ENCODE assay signal across 25 cellular contexts in genomic region chr21:42058631-42059111, GRCh38. TPM values are rescaled to one million over a fixed set of nuclear protein-coding genes. Genes with fewer than 3 reads are reported as not detected.
DNase-seq lines count a peak whose midpoint lies in the region; ATAC-seq and TF ChIP-seq lines count a peak whose summit lies in the region.
"Had no signal": no experiment of that assay in that cellular context is flagged by ENCODE, and none has a peak within 500 bp of the region (broad histone marks: within the 10 kb centered on the region; RNA-seq: fewer than 3 reads in every experiment).

No MANE protein-coding gene starts in this region.

- no peak overlapping the region for H3K9ac ChIP-seq in mesenchymal stem cell (ENCODE audit: low read length)
- H3K9ac ChIP-seq: KMS-11, SK-N-SH had no signal

- no peak for TF ChIP-seq EP300 in transverse colon (IDR thresholded peaks at IDR 0.05; ENCODE audit: low read depth)

- H2AK5ac ChIP-seq in mesenchymal stem cell (ENCODE audit: low read length, severe bottlenecking) = no peak overlapping the region

- ATAC-seq in Right ventricle myocardium inferior = no peak
- ATAC-seq: A549, WTC11 had no signal

- peaks cover 11 to 87% of the 10 kb centered on the region in 2 experiments for H3K27me3 ChIP-seq in mesenchymal stem cell (ENCODE audit: control insufficient read depth in 1 of 2, insufficient read depth in 1 of 2, low read length in 2 of 2)
- no peaks in the 10 kb centered on the region for H3K27me3 ChIP-seq in transverse colon
- no peaks in the 10 kb centered on the region for H3K27me3 ChIP-seq in WERI-Rb-1 (ENCODE audit: insufficient read depth, low read depth, severe bottlenecking)

- DNase-seq in Right ventricle myocardium inferior (ENCODE audit: missing footprints) = peak; percentile 48
- no peak for DNase-seq in cardiac septum (ENCODE audit: low spot score)
- no peak for DNase-seq in mesenchymal stem cell
- no peak for DNase-seq in transverse colon
- no peak for DNase-seq in WERI-Rb-1
- no peak for DNase-seq in AML-193 (lab: John Stamatoyannopoulos, UW)
- no peak for DNase-seq in NCI-H526 (lab: John Stamatoyannopoulos, UW)
- DNase-seq: BE2C, COR-L47, DND-41, endodermal cell, foreskin melanocyte, midbrain, NCI-H1694, NCI-H2171 treated with DMSO at 0.1 percent for 48 hours, NCI-H69, SK-N-SH had no signal

- no peak overlapping the region for H2AFZ ChIP-seq in mesenchymal stem cell (ENCODE audit: low read depth, low read length)

- H3K4me3 ChIP-seq in mesenchymal stem cell (ENCODE audit: insufficient read depth in 1 of 2, low read depth in 1 of 2, low read length in 2 of 2) (no peak overlapping the region), transverse colon (no peak overlapping the region), WERI-Rb-1 (ENCODE audit: low read depth, low read length) (no peak overlapping the region)
- H3K4me3 ChIP-seq: A549, esophagus muscularis mucosa had no signal

- peak overlapping the region; percentile 20 to 97 for H2BK12ac ChIP-seq in mesenchymal stem cell (ENCODE audit: low read length in 2 of 2)

- H3K18ac ChIP-seq in mesenchymal stem cell (ENCODE audit: low read depth in 1 of 2, low read length in 2 of 2) = peak overlapping the region; percentile 14 to 73

- H2BK120ac ChIP-seq in mesenchymal stem cell (ENCODE audit: low read depth, low read length) = no peak overlapping the region

- no peaks in the 10 kb centered on the region for H3K4me1 ChIP-seq in mesenchymal stem cell (ENCODE audit: control insufficient read depth, insufficient read depth, low read depth, low read length)
- peaks cover 8 to 47% (median 27%) of the 10 kb centered on the region in 4 donors for H3K4me1 ChIP-seq in transverse colon
- H3K4me1 ChIP-seq: A549, BE2C had no signal

- no peak overlapping the region for H3K4me2 ChIP-seq in mesenchymal stem cell (ENCODE audit: low read length, poor library complexity, severe bottlenecking)
- H3K4me2 ChIP-seq: A549, KMS-11, SK-N-SH had no signal

- no peak overlapping the region for H3K14ac ChIP-seq in mesenchymal stem cell (ENCODE audit: low read length in 2 of 2)

- H3K79me1 ChIP-seq in mesenchymal stem cell (replicated peaks; ENCODE audit: low read length, poor library complexity, severe bottlenecking) = no peaks in the 10 kb centered on the region

- H3K27ac ChIP-seq in VCaP = peak overlapping the region; percentile 100
- no peak overlapping the region for H3K27ac ChIP-seq in mesenchymal stem cell (ENCODE audit: low read length, poor library complexity, severe bottlenecking)
- H3K27ac ChIP-seq in transverse colon = peak overlapping the region in 3 of 4 donors; percentile 75 to 86 (median 77)
- H3K27ac ChIP-seq in WERI-Rb-1 = no peak overlapping the region
- H3K27ac ChIP-seq: A549, esophagus muscularis mucosa, KMS-11 had no signal

- TF ChIP-seq POLR2A in transverse colon (IDR thresholded peaks at IDR 0.05) = no peak

- intact Hi-C loops in Right ventricle myocardium inferior (cut with DNase I) = no loop called here
- intact Hi-C loops in cardiac septum (cut with DNase I) = no loop called here
- intact Hi-C loops in transverse colon (cut with DNase I; ENCODE audit: low total_unique reads) = no loop called here

- H3K9me3 ChIP-seq in mesenchymal stem cell (ENCODE audit: control insufficient read depth, low read length) (no peaks in the 10 kb centered on the region), transverse colon (no peaks in the 10 kb centered on the region), WERI-Rb-1 (ENCODE audit: severe bottlenecking) (no peaks in the 10 kb centered on the region)
- H3K9me3 ChIP-seq: A549, BE2C, esophagus muscularis mucosa, SK-N-SH had no signal

- no peak for TF ChIP-seq CTCF in VCaP (conservative IDR thresholded peaks at IDR 0.05)
- no peak for TF ChIP-seq CTCF in transverse colon (IDR thresholded peaks at IDR 0.05)
- no peak for TF ChIP-seq CTCF in WERI-Rb-1 (IDR thresholded peaks at IDR 0.05; ENCODE audit: low read depth, low read length)

- peak overlapping the region in 1 of 2 experiments; percentile 17 for H3K4ac ChIP-seq in mesenchymal stem cell (ENCODE audit: low read depth in 1 of 2, low read length in 2 of 2)

- H2BK5ac ChIP-seq in mesenchymal stem cell (ENCODE audit: low read depth, low read length, poor library complexity, severe bottlenecking) = no peak overlapping the region

- no peak overlapping the region for H3K23ac ChIP-seq in mesenchymal stem cell (ENCODE audit: low read length in 2 of 2)

- H2BK15ac ChIP-seq in mesenchymal stem cell (ENCODE audit: low read depth, poor library complexity, severe bottlenecking) = peak overlapping the region; percentile 55

- H4K91ac ChIP-seq in mesenchymal stem cell (ENCODE audit: low read length) = peak overlapping the region; percentile 36

- H3K36me3 ChIP-seq in mesenchymal stem cell (ENCODE audit: control insufficient read depth in 1 of 2, insufficient read depth in 2 of 2, low read depth in 1 of 2, low read length in 2 of 2) = no peaks in the 10 kb centered on the region
- no peaks in the 10 kb centered on the region for H3K36me3 ChIP-seq in transverse colon
- H3K36me3 ChIP-seq in WERI-Rb-1 = no peaks in the 10 kb centered on the region
- H3K36me3 ChIP-seq: BE2C, esophagus muscularis mucosa had no signal

- WGBS in mesenchymal stem cell = 97% methylated on average over 11 of the region's 11 CpGs
- 96% methylated on average over 11 of the region's 11 CpGs; no CpG with 5 or more reads in 1 of the 2 donors for WGBS in transverse colon (ENCODE audit: low coverage in 1 of 2), 2 donors

- H4K8ac ChIP-seq in mesenchymal stem cell (ENCODE audit: low read length) = no peak overlapping the region

- in situ Hi-C loops in transverse colon (cut with MboI; ENCODE audit: low pct_ligation_motif_present in 1 of 4, low pct_unique_long_range_greater_than_20kb in 1 of 4, low sequenced_read_pairs in 3 of 4) = no loop called here

RNA-seq across cellular contexts. Expression of gene UMODL1, which starts 12.4 kb away (rescaled TPM):
- total RNA-seq in Right ventricle myocardium inferior (not detected), cardiac septum (not detected), transverse colon (1 to 10 TPM in 1 of 4 donors, under 1 TPM in 2, not detected in 1; 0.16 to 3.2 (median 0.68) TPM)
- 0.07 TPM for polyA plus RNA-seq in mesenchymal stem cell (2013, experiment 1 of 2)
- polyA plus RNA-seq in mesenchymal stem cell (2013, experiment 2 of 2) = 0.07 TPM
- total RNA-seq: activated T-helper 2 cell treated with anti-CD3 and anti-CD28 coated beads, Interferon-gamma antibody, Interleukin-2, Interleukin-4, amounts not matched to agents 10 μg/mL and 5 μg/mL and 100 μg/mL, durations not matched to agents 14 hours and 24 hours and 36 hours; H4; WTC11 had no signal
- polyA plus RNA-seq: A549, adipose tissue, SK-N-SH had no signal

RNA-seq across cellular contexts. Expression of gene ZBTB21, which starts 48.5 kb away (rescaled TPM):
- total RNA-seq in Right ventricle myocardium inferior = 6.1 TPM
- total RNA-seq in cardiac septum = 7.8 TPM
- polyA plus RNA-seq in mesenchymal stem cell (2013, experiment 1 of 2) = 9.7 TPM
- 9.5 TPM for polyA plus RNA-seq in mesenchymal stem cell (2013, experiment 2 of 2)
- 10 to 100 TPM in 2 of 4 donors, 1 to 10 TPM in 2; 5.2 to 19.5 (median 9.7) TPM for total RNA-seq in transverse colon

Comparison
In these comparisons a context has a peak if more than half of its experiments do, and no peak if none do; other contexts are left out.
1. H3K27ac ChIP-seq: peak in VCaP (single experiment) and transverse colon (3 of 4); none in mesenchymal stem cell (single experiment) and WERI-Rb-1 (single experiment).